Comparison of ENCODE assay signal across 10 cellular contexts in genomic region chr14:35340616-35341453, GRCh38. TPM values are rescaled to one million over a fixed set of nuclear protein-coding genes. Genes with fewer than 3 reads are reported as not detected.
A peak's percentile ranks its signal among the peaks of the same experiment; 100 is the strongest.
DNase-seq lines count a peak whose midpoint lies in the region; ATAC-seq and TF ChIP-seq lines count a peak whose summit lies in the region.
"Had no signal": no experiment of that assay in that cellular context is flagged by ENCODE, and none has a peak within 500 bp of the region (broad histone marks: within the 10 kb centered on the region; RNA-seq: fewer than 3 reads in every experiment).

No MANE protein-coding gene starts in this region.

- H3K27me3 ChIP-seq in dorsolateral prefrontal cortex (no peaks in the 10 kb centered on the region), transverse colon (no peaks in the 10 kb centered on the region)

- peak overlapping the region; percentile 94 for H3K27ac Mint-ChIP-seq in activated naive CD8-positive, alpha-beta T cell treated with anti-CD3 and anti-CD28 coated beads, Interleukin-2, amount 10 ng/mL, durations not matched to agents 7 days and 5 days
- no peak overlapping the region for H3K27ac Mint-ChIP-seq in activated naive CD8-positive, alpha-beta T cell treated with anti-CD3 and anti-CD28 coated beads for 36 hours
- H3K27ac Mint-ChIP-seq in nephron (peak overlapping the region; percentile 89 to 96 (median 90)), WTC11 (no peak overlapping the region)
- H3K27ac Mint-ChIP-seq: type B pancreatic cell had no signal

- TF ChIP-seq CTCF in dorsolateral prefrontal cortex (IDR thresholded peaks at IDR 0.05 in 54 of 56, conservative IDR thresholded peaks at IDR 0.05 in 2 of 56; ENCODE audit: low read depth in 1 of 56, partially characterized antibody in 56 of 56): no peak
- no peak for TF ChIP-seq CTCF in nephron (IDR thresholded peaks at IDR 0.05; ENCODE audit: unreplicated experiment in 3 of 3)
- no peak for TF ChIP-seq CTCF in transverse colon (IDR thresholded peaks at IDR 0.05)
- no peak for TF ChIP-seq CTCF in WTC11 (IDR thresholded peaks at IDR 0.05)

- TF ChIP-seq EP300 in transverse colon (IDR thresholded peaks at IDR 0.05; ENCODE audit: low read depth): no peak

- DNase-seq in activated naive CD8-positive, alpha-beta T cell treated with anti-CD3 and anti-CD28 coated beads, Interleukin-2, amount 10 ng/mL, durations not matched to agents 7 days and 5 days: no peak
- DNase-seq in activated naive CD8-positive, alpha-beta T cell treated with anti-CD3 and anti-CD28 coated beads for 36 hours: no peak
- DNase-seq in dorsolateral prefrontal cortex: no peak
- no peak for DNase-seq in transverse colon
- DNase-seq in WTC11 (ENCODE audit: low spot score): no peak
- no peak for DNase-seq in COLO829 (ENCODE audit: low spot score)
- DNase-seq in T-helper 9 cell: no peak

- H3K9me3 ChIP-seq in transverse colon: no peaks in the 10 kb centered on the region

- H3K4me3 ChIP-seq in dorsolateral prefrontal cortex (peak overlapping the region in 35 of 59 donors; percentile 19 to 60 (median 43)), transverse colon (peak overlapping the region in 1 of 4 donors; percentile 10)

- no peaks in the 10 kb centered on the region for H3K27me3 Mint-ChIP-seq in activated naive CD8-positive, alpha-beta T cell treated with anti-CD3 and anti-CD28 coated beads, Interleukin-2, amount 10 ng/mL, durations not matched to agents 7 days and 5 days
- no peaks in the 10 kb centered on the region for H3K27me3 Mint-ChIP-seq in activated naive CD8-positive, alpha-beta T cell treated with anti-CD3 and anti-CD28 coated beads for 36 hours
- H3K27me3 Mint-ChIP-seq in nephron (ENCODE audit: low read depth) (no peaks in the 10 kb centered on the region), WTC11 (ENCODE audit: low read depth) (no peaks in the 10 kb centered on the region)
- H3K27me3 Mint-ChIP-seq: IgD-negative memory B cell, type B pancreatic cell had no signal

- no peak for TF ChIP-seq POLR2A in transverse colon (IDR thresholded peaks at IDR 0.05)

- 77 to 80% methylated on average over 2 to 14 of the region's 14 CpGs for WGBS in transverse colon (ENCODE audit: low coverage in 1 of 2), 2 donors

- H3K4me1 Mint-ChIP-seq in activated naive CD8-positive, alpha-beta T cell treated with anti-CD3 and anti-CD28 coated beads, Interleukin-2, amount 10 ng/mL, durations not matched to agents 7 days and 5 days: peaks cover 33% of the 10 kb centered on the region
- peaks cover 34% of the 10 kb centered on the region for H3K4me1 Mint-ChIP-seq in activated naive CD8-positive, alpha-beta T cell treated with anti-CD3 and anti-CD28 coated beads for 36 hours
- H3K4me1 Mint-ChIP-seq in nephron: peaks cover 34% of the 10 kb centered on the region
- H3K4me1 Mint-ChIP-seq in WTC11: peaks cover 35% of the 10 kb centered on the region

- in situ Hi-C loops in transverse colon (cut with MboI; ENCODE audit: low pct_ligation_motif_present in 1 of 4, low pct_unique_long_range_greater_than_20kb in 1 of 4, low sequenced_read_pairs in 3 of 4): loop anchor here in 1 of 4 donors (5.0 kb wide), 1 partner anchor 56 kb away; no protein-coding TSS in a partner anchor

- no peaks in the 10 kb centered on the region for H3K36me3 ChIP-seq in transverse colon

- intact Hi-C loops in dorsolateral prefrontal cortex (cut with DNase I) (loop anchor here (1.0 to 5.0 kb wide), 3 partner anchors 46 to 63 kb away; partner anchors contain the start of genes NFKBIA (in 2 of the 2) and PSMA6 (in 1 of the 2)), transverse colon (cut with DNase I; ENCODE audit: low total_unique reads) (no loop called here)

- no peaks in the 10 kb centered on the region for H3K9me3 Mint-ChIP-seq in activated naive CD8-positive, alpha-beta T cell treated with anti-CD3 and anti-CD28 coated beads, Interleukin-2, amount 10 ng/mL, durations not matched to agents 7 days and 5 days
- H3K9me3 Mint-ChIP-seq in activated naive CD8-positive, alpha-beta T cell treated with anti-CD3 and anti-CD28 coated beads for 36 hours: no peaks in the 10 kb centered on the region
- H3K9me3 Mint-ChIP-seq in nephron: no peaks in the 10 kb centered on the region
- H3K9me3 Mint-ChIP-seq in WTC11: no peaks in the 10 kb centered on the region
- H3K9me3 Mint-ChIP-seq: IgD-negative memory B cell, type B pancreatic cell had no signal

- peaks cover 54 to 86% (median 70%) of the 10 kb centered on the region in 4 donors for H3K4me1 ChIP-seq in transverse colon

- no peak for ATAC-seq in activated naive CD8-positive, alpha-beta T cell treated with anti-CD3 and anti-CD28 coated beads, Interleukin-2, amount 10 ng/mL, durations not matched to agents 7 days and 5 days (ENCODE audit: low read depth)
- ATAC-seq in WTC11: no peak

- no peaks in the 10 kb centered on the region for H3K36me3 Mint-ChIP-seq in activated naive CD8-positive, alpha-beta T cell treated with anti-CD3 and anti-CD28 coated beads, Interleukin-2, amount 10 ng/mL, durations not matched to agents 7 days and 5 days
- H3K36me3 Mint-ChIP-seq in activated naive CD8-positive, alpha-beta T cell treated with anti-CD3 and anti-CD28 coated beads for 36 hours: no peaks in the 10 kb centered on the region
- H3K36me3 Mint-ChIP-seq in nephron (ENCODE audit: low read depth) (no peaks in the 10 kb centered on the region), WTC11 (no peaks in the 10 kb centered on the region)
- H3K36me3 Mint-ChIP-seq: IgD-negative memory B cell, type B pancreatic cell had no signal

- POLR2A ChIA-PET in activated naive CD8-positive, alpha-beta T cell treated with anti-CD3 and anti-CD28 coated beads, Interleukin-2, amount 10 ng/mL, durations not matched to agents 7 days and 5 days (lab: Charles Lee): interaction anchor here (0.7 to 5.6 kb wide), 5 partner anchors 27 to 1892 kb away, joined by 3 to 50 read pairs (median 11); partner anchors contain the start of genes NFKBIA and PSMA6
- POLR2A ChIA-PET in WTC11 (lab: Charles Lee): interaction anchor here (0.8 to 1.5 kb wide), 3 partner anchors 8 to 63 kb away, joined by 3 to 5 read pairs (median 3); no protein-coding TSS in a partner anchor

- H3K27ac ChIP-seq in dorsolateral prefrontal cortex: peak overlapping the region; percentile 63 to 98 (median 95)
- peak overlapping the region; percentile 91 to 95 (median 92) for H3K27ac ChIP-seq in transverse colon

- CTCF ChIA-PET in WTC11 (lab: Charles Lee): interaction anchor here (0.7 to 1.3 kb wide), 2 partner anchors 8 to 73 kb away, joined by 4 read pairs; no protein-coding TSS in a partner anchor

- H3K4me3 Mint-ChIP-seq in activated naive CD8-positive, alpha-beta T cell treated with anti-CD3 and anti-CD28 coated beads, Interleukin-2, amount 10 ng/mL, durations not matched to agents 7 days and 5 days: peak overlapping the region; percentile 13
- no peak overlapping the region for H3K4me3 Mint-ChIP-seq in activated naive CD8-positive, alpha-beta T cell treated with anti-CD3 and anti-CD28 coated beads for 36 hours
- H3K4me3 Mint-ChIP-seq in nephron: no peak overlapping the region
- H3K4me3 Mint-ChIP-seq in WTC11: no peak overlapping the region

TF ChIP-seq in WTC11, 78 proteins besides CTCF, POLR2A, EP300 and RAD21:
- TF ChIP-seq MYBL2 (CRISPR knock-in tag; IDR thresholded peaks at IDR 0.05): no peak
- TF ChIP-seq KAT7 (CRISPR knock-in tag; IDR thresholded peaks at IDR 0.05; ENCODE audit: borderline replicate concordance): no peak
- TF ChIP-seq ZNF671 (CRISPR knock-in tag; IDR thresholded peaks at IDR 0.05): no peak

RNA-seq across cellular contexts. Expression of gene PSMA6, which starts 48.7 kb away (rescaled TPM):
- total RNA-seq in activated naive CD8-positive, alpha-beta T cell treated with anti-CD3 and anti-CD28 coated beads, Interleukin-2, amount 10 ng/mL, durations not matched to agents 7 days and 5 days: 100 to 1,000 TPM; 213 to 221 TPM
- 100 to 1,000 TPM; 401 to 404 TPM for total RNA-seq in activated naive CD8-positive, alpha-beta T cell treated with anti-CD3 and anti-CD28 coated beads for 36 hours
- total RNA-seq in dorsolateral prefrontal cortex: 100 to 1,000 TPM in 75 of 120 experiments, 10 to 100 TPM in 45; 60.5 to 148 (median 104) TPM
- 100 to 1,000 TPM in 2 of 4 donors, 10 to 100 TPM in 2; 24.5 to 141 (median 81.2) TPM for total RNA-seq in transverse colon
- total RNA-seq in WTC11 (2021): 197 to 215 TPM (median 210 TPM) in 3 replicates

Comparison
In these comparisons a context has a peak if more than half of its experiments do, and no peak if none do; other contexts are left out.
1. H3K27ac Mint-ChIP-seq: peak in activated naive CD8-positive, alpha-beta T cell treated with anti-CD3 and anti-CD28 coated beads, Interleukin-2, amount 10 ng/mL, durations not matched to agents 7 days and 5 days (single experiment) and nephron (3 of 3); none in activated naive CD8-positive, alpha-beta T cell treated with anti-CD3 and anti-CD28 coated beads for 36 hours (single experiment) and WTC11 (single experiment).